In the genomic region with DNA sequence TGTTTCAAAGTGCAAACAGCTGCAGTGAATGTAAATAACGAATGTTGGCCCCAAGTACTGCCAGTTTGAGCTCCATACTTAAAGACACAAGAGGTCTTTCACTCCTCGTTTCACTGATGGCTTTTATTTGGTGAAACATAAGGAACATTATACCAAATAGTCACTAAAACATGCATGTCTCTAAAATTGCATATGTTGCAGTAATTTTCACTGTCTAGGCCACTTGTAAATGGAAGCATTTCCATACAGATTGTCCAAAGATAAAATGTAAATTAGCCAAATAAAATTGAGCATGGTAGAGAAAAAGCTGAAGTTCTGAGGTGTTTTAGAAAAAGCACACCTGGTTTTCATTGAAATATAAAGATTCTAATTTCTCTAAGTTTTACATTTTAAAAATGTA, we compare ENCODE assay signal across 34 cellular contexts.
"Had no signal": no experiment of that assay in that cellular context is flagged by ENCODE, and none has a peak within 500 bp of the region (broad histone marks: within the 10 kb centered on the region; RNA-seq: fewer than 3 reads in every experiment).

No MANE protein-coding gene starts in this region.

- H3K4me2 ChIP-seq: KMS-11 had no signal

- FAIRE-seq: astrocyte had no signal

- H3K4me1 Mint-ChIP-seq: activated B cell treated with CpG ODN at 0.5 μM for 24 hours had no signal

- H3K27ac Mint-ChIP-seq: activated B cell treated with CpG ODN at 0.5 μM for 24 hours; activated CD4-positive, alpha-beta memory T cell treated with anti-CD3 and anti-CD28 coated beads for 36 hours; activated naive CD4-positive, alpha-beta T cell treated with anti-CD3 and anti-CD28 coated beads for 36 hours; activated naive CD4-positive, alpha-beta T cell treated with anti-CD3 and anti-CD28 coated beads, Interleukin-2, amount 50 U/mL, for 72 hours; activated T-helper 1 cell treated with anti-CD3 and anti-CD28 coated beads, Interleukin-12 subunit alpha, Interleukin-12 subunit beta, Interleukin-2, Interleukin-4 antibody, amounts not matched to agents 30 ng/mL and 10 ng/mL and 1 ng/mL, durations not matched to agents 14 hours and 24 hours and 36 hours had no signal

- H3K36me3 Mint-ChIP-seq: activated CD4-positive, alpha-beta memory T cell treated with anti-CD3 and anti-CD28 coated beads for 36 hours; activated naive CD4-positive, alpha-beta T cell treated with anti-CD3 and anti-CD28 coated beads, Interleukin-2, amount 50 U/mL, for 72 hours had no signal

- H3K9me3 Mint-ChIP-seq: activated B cell treated with CpG ODN at 0.5 μM for 24 hours; activated CD4-positive, alpha-beta memory T cell treated with anti-CD3 and anti-CD28 coated beads for 36 hours; activated naive CD4-positive, alpha-beta T cell treated with anti-CD3 and anti-CD28 coated beads for 36 hours; activated naive CD4-positive, alpha-beta T cell treated with anti-CD3 and anti-CD28 coated beads, Interleukin-2, amount 50 U/mL, for 72 hours; activated T-cell treated with anti-CD3 and anti-CD28 coated beads, Interleukin-2, amount 50 U/mL, for 4 hours; activated T-helper 1 cell treated with anti-CD3 and anti-CD28 coated beads, Interleukin-12 subunit alpha, Interleukin-12 subunit beta, Interleukin-2, Interleukin-4 antibody, amounts not matched to agents 30 ng/mL and 10 ng/mL and 1 ng/mL, durations not matched to agents 14 hours and 24 hours and 36 hours had no signal

- H3K9me3 ChIP-seq: adrenal gland, body of pancreas, breast epithelium had no signal

- H3K27me3 ChIP-seq: adrenal gland, body of pancreas, breast epithelium had no signal

- H3K9ac ChIP-seq: KMS-11 had no signal

- H3K4me1 ChIP-seq: adrenal gland, body of pancreas, breast epithelium had no signal

- ATAC-seq: activated naive CD4-positive, alpha-beta T cell treated with anti-CD3 and anti-CD28 coated beads, Interleukin-2, amount 50 U/mL, for 72 hours; activated T-cell treated with anti-CD3 and anti-CD28 coated beads, Interleukin-2, amount 50 U/mL, for 4 hours; body of pancreas had no signal

- H3K36me3 ChIP-seq: adrenal gland, breast epithelium had no signal

- H3K27ac ChIP-seq: adrenal gland, body of pancreas, breast epithelium, KMS-11, VCaP had no signal

- H3K27me3 Mint-ChIP-seq: activated B cell treated with CpG ODN at 0.5 μM for 24 hours; activated CD4-positive, alpha-beta memory T cell treated with anti-CD3 and anti-CD28 coated beads for 36 hours had no signal

- DNase-seq: activated B cell treated with CpG ODN at 0.5 μM for 24 hours; activated CD4-positive, alpha-beta memory T cell treated with anti-CD3 and anti-CD28 coated beads for 36 hours; activated CD4-positive, alpha-beta T cell treated with anti-CD3 and anti-CD28 coated beads for 4 hours; activated CD4-positive, alpha-beta T cell treated with anti-CD3 and anti-CD28 coated beads, Interleukin-2, amount 50 U/mL, for 1 hour; activated CD4-positive, CD25-positive, alpha-beta regulatory T cell treated with anti-CD3 and anti-CD28 coated beads, Interleukin-2, amount 50 U/mL, for 72 hours; activated CD8-positive, alpha-beta memory T cell treated with anti-CD3 and anti-CD28 coated beads, Interleukin-2, amount 50 U/mL, for 4 hours; activated gamma-delta T cell treated with Interleukin-2 at 50 U/mL for 16 hours; activated naive CD4-positive, alpha-beta T cell treated with anti-CD3 and anti-CD28 coated beads for 36 hours; activated T-cell treated with anti-CD3 and anti-CD28 coated beads for 4 hours; activated T-cell treated with anti-CD3 and anti-CD28 coated beads, Interleukin-2, amount 50 U/mL, for 4 hours; adrenal gland; body of pancreas; NCI-H1092 treated with DMSO at 0.1 percent for 48 hours; NCI-H1436; NCI-H1694; NCI-H1930; NCI-H2081 treated with DMSO at 0.1 percent for 48 hours; NCI-H2171 treated with DMSO at 0.1 percent for 48 hours; NCI-H2227 treated with DMSO at 0.1 percent for 48 hours; NCI-H446; NCI-H524 treated with DMSO at 0.1 percent for 48 hours; NCI-H82; NK-92 treated with Interleukin-12 subunit alpha and Interleukin-12 subunit beta, amount 100 ng/mL, for 24 hours; Right ventricle myocardium superior; SW 1271; T-helper 1 cell; T-helper 2 cell; T-helper 9 cell had no signal

- H3K4me3 ChIP-seq: adrenal gland, body of pancreas, breast epithelium had no signal

- H3K4me3 Mint-ChIP-seq: activated B cell treated with CpG ODN at 0.5 μM for 24 hours; activated CD4-positive, alpha-beta memory T cell treated with anti-CD3 and anti-CD28 coated beads for 36 hours; activated naive CD4-positive, alpha-beta T cell treated with anti-CD3 and anti-CD28 coated beads for 36 hours; activated T-cell treated with anti-CD3 and anti-CD28 coated beads, Interleukin-2, amount 50 U/mL, for 4 hours; activated T-helper 1 cell treated with anti-CD3 and anti-CD28 coated beads, Interleukin-12 subunit alpha, Interleukin-12 subunit beta, Interleukin-2, Interleukin-4 antibody, amounts not matched to agents 30 ng/mL and 10 ng/mL and 1 ng/mL, durations not matched to agents 14 hours and 24 hours and 36 hours had no signal
